In the genomic region with DNA sequence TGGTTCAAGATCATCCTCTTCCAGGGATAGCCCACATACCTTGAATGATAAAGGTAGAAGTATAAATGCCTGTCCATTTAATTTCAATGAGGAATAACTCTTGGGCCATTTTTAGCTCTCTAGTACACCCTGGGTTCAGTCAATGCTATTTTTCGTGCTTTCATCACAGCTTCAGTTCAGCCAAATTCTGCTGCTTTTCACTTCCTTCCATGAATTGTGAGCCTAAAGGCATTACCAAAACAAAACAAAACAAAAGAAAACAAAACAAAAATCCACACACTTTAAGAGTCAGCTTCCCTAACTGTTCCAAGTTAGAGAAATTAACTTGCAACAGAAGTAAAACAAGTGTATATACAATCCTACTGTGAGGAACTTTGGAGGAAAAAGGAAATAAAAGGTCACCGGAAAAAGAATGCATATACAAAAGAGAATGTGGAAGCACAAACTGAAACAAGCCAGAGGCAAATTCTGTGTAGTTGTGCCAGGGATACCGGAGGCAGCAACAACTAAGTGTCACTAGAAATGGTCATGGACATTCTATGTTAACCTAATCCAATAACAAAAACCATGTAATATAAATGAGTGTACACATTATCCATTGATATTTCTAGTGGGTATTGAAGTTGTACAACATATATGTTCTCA, we compare ENCODE assay signal across 23 cellular contexts.
DNase-seq lines count a peak whose midpoint lies in the region; ATAC-seq, FAIRE-seq and TF ChIP-seq lines count a peak whose summit lies in the region.
"Had no signal": no experiment of that assay in that cellular context is flagged by ENCODE, and none has a peak within 500 bp of the region (broad histone marks: within the 10 kb centered on the region; RNA-seq: fewer than 3 reads in every experiment).

No MANE protein-coding gene starts in this region.

- no peaks in the 10 kb centered on the region for H3K9me3 Mint-ChIP-seq in nephron progenitor cell
- H3K9me3 Mint-ChIP-seq: HFFc6 had no signal

- no peaks in the 10 kb centered on the region for H3K36me3 Mint-ChIP-seq in nephron progenitor cell (ENCODE audit: low read depth)
- H3K36me3 Mint-ChIP-seq: CD4-positive, CD25-positive, alpha-beta regulatory T cell; CD8-positive, alpha-beta memory T cell; IgD-negative memory B cell had no signal

- H3K27ac Mint-ChIP-seq in nephron progenitor cell: no peak overlapping the region
- H3K27ac Mint-ChIP-seq: CD4-positive, CD25-positive, alpha-beta regulatory T cell; HFFc6 had no signal

- no peaks in the 10 kb centered on the region for H3K4me1 Mint-ChIP-seq in nephron progenitor cell
- H3K4me1 Mint-ChIP-seq: CD4-positive, CD25-positive, alpha-beta regulatory T cell; CD8-positive, alpha-beta memory T cell had no signal

- FAIRE-seq in endometrium (lab: Jason Lieb, UNC): peak; percentile 84
- FAIRE-seq: D721Med, H54, HepG2 had no signal

- ATAC-seq in HG02973 (IDR thresholded peaks at IDR 0.05; ENCODE audit: unreplicated experiment): no peak
- ATAC-seq: HCT116, HepG2 had no signal

- DNase-seq in dermis microvascular lymphatic vessel endothelial cell (ENCODE audit: low read depth in 2 of 2) (peak; percentile 73 to 86), glomerular endothelial cell (ENCODE audit: extremely low read depth, low read depth, low spot score) (peak; percentile 4), pulmonary artery endothelial cell (ENCODE audit: low read depth, low spot score) (peak; percentile 5), germinal center (ENCODE audit: low spot score) (no peak), nephron progenitor cell (no peak), NOMO-1 treated with DMSO at 0.1 percent for 48 hours (lab: John Stamatoyannopoulos, UW; ENCODE audit: unreplicated experiment) (no peak)
- DNase-seq: ACHN; BE2C; C1 segment of cervical spinal cord; Caco-2; CD4-positive, CD25-positive, alpha-beta regulatory T cell; CD8-positive, alpha-beta memory T cell; DMS79; GF-D8; HFFc6; KBM-7 had no signal

- no peaks in the 10 kb centered on the region for H3K27me3 Mint-ChIP-seq in nephron progenitor cell (ENCODE audit: low read depth, poor library complexity)
- H3K27me3 Mint-ChIP-seq: CD4-positive, CD25-positive, alpha-beta regulatory T cell; CD8-positive, alpha-beta memory T cell; IgD-negative memory B cell had no signal

- TF ChIP-seq CTCF in nephron progenitor cell (IDR thresholded peaks at IDR 0.05): no peak

- no peak overlapping the region for H3K4me3 Mint-ChIP-seq in nephron progenitor cell
- H3K4me3 Mint-ChIP-seq: CD4-positive, CD25-positive, alpha-beta regulatory T cell; CD8-positive, alpha-beta memory T cell; HFFc6; IgD-negative memory B cell had no signal

Comparison
In these comparisons a context has a peak if more than half of its experiments do, and no peak if none do; other contexts are left out.
1. DNase-seq: peak in dermis microvascular lymphatic vessel endothelial cell (2 of 2), glomerular endothelial cell (single experiment) and pulmonary artery endothelial cell (single experiment); none in germinal center (single experiment), nephron progenitor cell (single experiment) and NOMO-1 treated with DMSO at 0.1 percent for 48 hours (single experiment).